10 cellular contexts compared by ENCODE assay signal in genomic region chr21:41207401-41208388, GRCh38. TPM values are rescaled to one million over a fixed set of nuclear protein-coding genes. Genes with fewer than 3 reads are reported as not detected.
DNase-seq lines count a peak whose midpoint lies in the region; ATAC-seq and TF ChIP-seq lines count a peak whose summit lies in the region.
"Had no signal": no experiment of that assay in that cellular context is flagged by ENCODE, and none has a peak within 500 bp of the region (broad histone marks: within the 10 kb centered on the region; RNA-seq: fewer than 3 reads in every experiment).

No MANE protein-coding gene starts in this region.

- H3K36me3 ChIP-seq in body of pancreas (replicated peaks in 1 of 2; ENCODE audit: insufficient read depth in 1 of 2, low read depth in 2 of 2): no peaks in the 10 kb centered on the region

- no peak overlapping the region for H3K4me3 Mint-ChIP-seq in endothelial cell (ENCODE audit: unreplicated experiment)

- H3K27ac Mint-ChIP-seq in endothelial cell (ENCODE audit: unreplicated experiment): no peak overlapping the region

- intact Hi-C loops in body of pancreas (cut with DNase I): no loop called here

- H3K9me3 Mint-ChIP-seq in endothelial cell (ENCODE audit: unreplicated experiment): no peaks in the 10 kb centered on the region

- no peaks in the 10 kb centered on the region for H3K27me3 ChIP-seq in body of pancreas

- DNase-seq in DMS 273 (lab: John Stamatoyannopoulos, UW; ENCODE audit: unreplicated experiment): peak; percentile 18
- no peak for DNase-seq in DMS 273 treated with DMSO at 0.1 percent for 48 hours (lab: John Stamatoyannopoulos, UW)
- peak; percentile 60 to 77 (median 71) for DNase-seq in body of pancreas
- peak; percentile 83 for DNase-seq in kidney glomerular epithelial cell (lab: John Stamatoyannopoulos, UW)
- DNase-seq in superior temporal gyrus (ENCODE audit: extremely low spot score): peak; percentile 14
- no peak for DNase-seq in CD1c-positive myeloid dendritic cell (ENCODE audit: extremely low spot score)
- no peak for DNase-seq in DMS153 (lab: John Stamatoyannopoulos, UW)
- no peak for DNase-seq in endothelial cell (ENCODE audit: low spot score)

- peaks cover 5% of the 10 kb centered on the region for H3K27me3 Mint-ChIP-seq in endothelial cell (ENCODE audit: unreplicated experiment)

- TF ChIP-seq POLR2A in body of pancreas (IDR thresholded peaks at IDR 0.05): peak in 2 of 3 donors; percentile 17 to 52

- no peak overlapping the region for H3K4me3 ChIP-seq in body of pancreas
- H3K4me3 ChIP-seq: skin epidermis had no signal

- H3K9me3 ChIP-seq in body of pancreas: no peaks in the 10 kb centered on the region

- H3K4me1 Mint-ChIP-seq in endothelial cell (ENCODE audit: unreplicated experiment): no peaks in the 10 kb centered on the region

- peaks cover 20% of the 10 kb centered on the region for H3K4me1 ChIP-seq in body of pancreas

- 62 to 71% methylated on average over 13 to 17 of the region's 17 CpGs for WGBS in body of pancreas, 2 donors

- peaks cover 33% of the 10 kb centered on the region for H3K36me3 Mint-ChIP-seq in endothelial cell (ENCODE audit: low read depth, unreplicated experiment)

- ATAC-seq in body of pancreas: peak; percentile 87

- H3K27ac ChIP-seq in body of pancreas: peak overlapping the region; percentile 48 to 84 (median 74)
- H3K27ac ChIP-seq: 22Rv1 had no signal

- TF ChIP-seq CTCF in body of pancreas (IDR thresholded peaks at IDR 0.05) (no peak), endothelial cell (IDR thresholded peaks at IDR 0.05; ENCODE audit: unreplicated experiment) (no peak)

RNA-seq across cellular contexts. Expression of gene BACE2, which starts 39.7 kb away (rescaled TPM):
- total RNA-seq in body of pancreas (100 to 1,000 TPM in 1 of 2 donors, 10 to 100 TPM in 1; 86.4 to 107 TPM), endothelial cell (ENCODE audit: unreplicated experiment) (151 TPM)

Comparison
In these comparisons a context has a peak if more than half of its experiments do, and no peak if none do; other contexts are left out.
1. DNase-seq: peak in DMS 273 (single experiment), body of pancreas (4 of 4), kidney glomerular epithelial cell (single experiment) and superior temporal gyrus (single experiment); none in DMS 273 treated with DMSO at 0.1 percent for 48 hours (single experiment), CD1c-positive myeloid dendritic cell (single experiment), DMS153 (single experiment) and endothelial cell (single experiment).